Comparison of ENCODE assay signal across 13 cellular contexts in genomic region chr1:178932552-178932906, GRCh38.
DNase-seq lines count a peak whose midpoint lies in the region; ATAC-seq and TF ChIP-seq lines count a peak whose summit lies in the region.
"Had no signal": no experiment of that assay in that cellular context is flagged by ENCODE, and none has a peak within 500 bp of the region (broad histone marks: within the 10 kb centered on the region; RNA-seq: fewer than 3 reads in every experiment).

No MANE protein-coding gene starts in this region.

- no peaks in the 10 kb centered on the region for H3K9me3 Mint-ChIP-seq in chondrocyte (ENCODE audit: low read depth)
- no peaks in the 10 kb centered on the region for H3K9me3 Mint-ChIP-seq in mesothelial cell of epicardium
- H3K9me3 Mint-ChIP-seq: activated naive CD4-positive, alpha-beta T cell treated with anti-CD3 and anti-CD28 coated beads for 36 hours had no signal

- H4K20me1 ChIP-seq in GM23248 (ENCODE audit: insufficient read depth): no peaks in the 10 kb centered on the region

- no peak for TF ChIP-seq EP300 in stomach (IDR thresholded peaks at IDR 0.05)

- no peak overlapping the region for H3K4me3 ChIP-seq in GM23248
- no peak overlapping the region for H3K4me3 ChIP-seq in stomach

- H3K27ac Mint-ChIP-seq in chondrocyte (ENCODE audit: unreplicated experiment) (peak overlapping the region; percentile 50), mesothelial cell of epicardium (peak overlapping the region; percentile 35)
- H3K27ac Mint-ChIP-seq: activated naive CD4-positive, alpha-beta T cell treated with anti-CD3 and anti-CD28 coated beads for 36 hours had no signal

- no peaks in the 10 kb centered on the region for H3K36me3 Mint-ChIP-seq in chondrocyte (ENCODE audit: low read depth)
- H3K36me3 Mint-ChIP-seq in mesothelial cell of epicardium: no peaks in the 10 kb centered on the region

- peaks cover 2% of the 10 kb centered on the region for H3F3A ChIP-seq in GM23248 (ENCODE audit: insufficient read depth)

- H3K4me1 Mint-ChIP-seq in chondrocyte (ENCODE audit: low read depth) (peaks cover 21% of the 10 kb centered on the region), mesothelial cell of epicardium (peaks cover 50% of the 10 kb centered on the region)

- 14 to 29% methylated on average over 4 of the region's 4 CpGs for WGBS in GM23248 (ENCODE audit: low coverage in 1 of 2, low lambda C conversion rate in 2 of 2, missing lambda C conversion rate in 2 of 2), 2 experiments
- WGBS in stomach, 5 donors: 63 to 83% (median 78%) methylated on average over 4 of the region's 4 CpGs

- no peaks in the 10 kb centered on the region for H3K79me2 ChIP-seq in GM23248 (ENCODE audit: insufficient read depth)

- peak overlapping the region; percentile 9 for H3K27ac ChIP-seq in GM23248
- peak overlapping the region; percentile 37 to 82 (median 71) for H3K27ac ChIP-seq in stomach
- H3K27ac ChIP-seq: foreskin keratinocyte had no signal

- no peak overlapping the region for H2AFZ ChIP-seq in GM23248

- no peaks in the 10 kb centered on the region for H3K36me3 ChIP-seq in GM23248 (ENCODE audit: low read depth)
- no peaks in the 10 kb centered on the region for H3K36me3 ChIP-seq in stomach

- peak; percentile 15 for DNase-seq in GM23248
- no peak for DNase-seq in chondrocyte (ENCODE audit: low spot score)
- DNase-seq in mesothelial cell of epicardium (ENCODE audit: low spot score in 2 of 2, unreplicated experiment in 2 of 2): no peak
- DNase-seq in stomach: no peak
- DNase-seq in Kasumi-1 (lab: John Stamatoyannopoulos, UW): no peak
- no peak for DNase-seq in NCI-H69 (lab: John Stamatoyannopoulos, UW)
- DNase-seq in left colon: no peak
- DNase-seq: activated naive CD4-positive, alpha-beta T cell treated with anti-CD3 and anti-CD28 coated beads for 36 hours; effector memory CD4-positive, alpha-beta T cell; foreskin keratinocyte; RPMI8226; T-helper 1 cell had no signal

- peaks cover 17% of the 10 kb centered on the region for H3K4me1 ChIP-seq in GM23248 (ENCODE audit: insufficient read depth)
- peaks cover 0 to 54% (median 29%) of the 10 kb centered on the region in 4 donors for H3K4me1 ChIP-seq in stomach
- H3K4me1 ChIP-seq: foreskin keratinocyte had no signal

- H3K27me3 Mint-ChIP-seq in chondrocyte (ENCODE audit: low read depth) (no peaks in the 10 kb centered on the region), mesothelial cell of epicardium (ENCODE audit: low read depth) (no peaks in the 10 kb centered on the region)

- intact Hi-C loops in stomach (cut with DNase I; ENCODE audit: low total_unique reads): no loop called here
- intact Hi-C loops in left colon (cut with DNase I, micrococcal nuclease): no loop called here

- no peaks in the 10 kb centered on the region for H3K9me2 ChIP-seq in GM23248 (ENCODE audit: insufficient read depth)

- H3K9me3 ChIP-seq in GM23248 (ENCODE audit: low read depth) (no peaks in the 10 kb centered on the region), stomach (no peaks in the 10 kb centered on the region)

- TF ChIP-seq CTCF in chondrocyte (IDR thresholded peaks at IDR 0.05): no peak
- no peak for TF ChIP-seq CTCF in mesothelial cell of epicardium (IDR thresholded peaks at IDR 0.05; ENCODE audit: unreplicated experiment)
- TF ChIP-seq CTCF in stomach (IDR thresholded peaks at IDR 0.05): no peak

- no peaks in the 10 kb centered on the region for H3K27me3 ChIP-seq in GM23248 (replicated peaks; ENCODE audit: insufficient read depth)
- H3K27me3 ChIP-seq in stomach: no peaks in the 10 kb centered on the region
- H3K27me3 ChIP-seq: foreskin keratinocyte had no signal

- TF ChIP-seq POLR2A in stomach (IDR thresholded peaks at IDR 0.05): no peak

- no peak overlapping the region for H3K4me3 Mint-ChIP-seq in chondrocyte (ENCODE audit: unreplicated experiment)
- H3K4me3 Mint-ChIP-seq in mesothelial cell of epicardium: no peak overlapping the region
- H3K4me3 Mint-ChIP-seq: activated naive CD4-positive, alpha-beta T cell treated with anti-CD3 and anti-CD28 coated beads for 36 hours had no signal

- in situ Hi-C loops in GM23248 (cut with MboI): no loop called here

- no peak overlapping the region for H3K9ac ChIP-seq in GM23248

- ATAC-seq in left colon (no peak), HG03097 (IDR thresholded peaks at IDR 0.05; ENCODE audit: low FRiP score, unreplicated experiment) (no peak)
- ATAC-seq: foreskin keratinocyte had no signal

- H3K4me2 ChIP-seq in GM23248 (ENCODE audit: unreplicated experiment): peak overlapping the region; percentile 31
